In the genomic region with DNA sequence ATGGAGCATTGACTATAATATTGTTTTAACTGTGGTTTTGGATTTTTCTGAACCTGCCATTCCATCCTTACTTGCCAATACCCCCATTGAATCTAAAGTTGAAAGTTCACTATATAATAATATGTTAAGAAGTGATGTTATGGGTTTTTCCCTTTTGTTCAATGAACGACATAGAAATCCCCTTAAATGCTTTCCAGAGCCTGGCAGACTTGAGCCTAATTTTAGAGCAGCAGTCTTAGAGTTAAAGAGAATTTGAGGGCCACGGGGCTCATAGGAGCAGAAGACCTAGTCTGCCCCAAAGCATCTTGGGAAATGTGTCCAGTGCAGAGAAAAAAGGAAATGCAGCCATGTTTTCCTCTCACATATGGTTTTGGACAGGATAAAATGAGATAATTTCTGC, we compare ENCODE assay signal across 20 cellular contexts.
"Had no signal": no experiment of that assay in that cellular context is flagged by ENCODE, and none has a peak within 500 bp of the region (broad histone marks: within the 10 kb centered on the region; RNA-seq: fewer than 3 reads in every experiment).

No MANE protein-coding gene starts in this region.

- H2AFZ ChIP-seq: neural progenitor cell had no signal

- H3K36me3 ChIP-seq: esophagus squamous epithelium, gastroesophageal sphincter, left lung, lower lobe of right lung, neural progenitor cell, pancreas, tibial nerve, upper lobe of right lung, vagina had no signal

- H3K4me2 ChIP-seq: neural progenitor cell, smooth muscle cell had no signal

- H3K4me3 ChIP-seq: esophagus squamous epithelium, gastroesophageal sphincter, left lung, lower lobe of right lung, neural progenitor cell, pancreas, smooth muscle cell, tibial nerve, upper lobe of right lung, vagina had no signal

- H3K27me3 ChIP-seq: esophagus squamous epithelium, gastroesophageal sphincter, left lung, neural progenitor cell, pancreas, tibial nerve, upper lobe of right lung, vagina had no signal

- H3K9me3 ChIP-seq: esophagus squamous epithelium, gastroesophageal sphincter, left lung, lower lobe of right lung, pancreas, tibial nerve, upper lobe of right lung, vagina had no signal

- DNase-seq: dermis blood vessel endothelial cell; esophagus squamous epithelium; foreskin fibroblast; immature natural killer cell; left lung; lower lobe of right lung; mesenchymal stem cell; midbrain; nucleus accumbens; pancreas; right cardiac atrium; stimulated activated CD4-positive, alpha-beta T cell treated with anti-CD3 and anti-CD28 coated beads, Interleukin-2, amount 100 ng/mL, for 48 hours; upper lobe of right lung had no signal

- H3K9ac ChIP-seq: neural progenitor cell had no signal

- FAIRE-seq: keratinocyte, pancreas had no signal

- H3K4me1 ChIP-seq: gastroesophageal sphincter, left lung, lower lobe of right lung, neural progenitor cell, pancreas, tibial nerve, upper lobe of right lung, vagina had no signal

- H3K27ac ChIP-seq: esophagus squamous epithelium, gastroesophageal sphincter, left lung, lower lobe of right lung, neural progenitor cell, pancreas, tibial nerve, upper lobe of right lung, vagina had no signal

- ATAC-seq: gastroesophageal sphincter; left lung; lower lobe of right lung; natural killer cell treated with Interleukin-12 subunit alpha and Interleukin-12 subunit beta and Interleukin-15 and Interleukin-18, amount 100 ng/mL, for 72 hours; pancreas; right cardiac atrium; upper lobe of right lung had no signal
